ENCODE assay signal across 8 cellular contexts in the genomic region with DNA sequence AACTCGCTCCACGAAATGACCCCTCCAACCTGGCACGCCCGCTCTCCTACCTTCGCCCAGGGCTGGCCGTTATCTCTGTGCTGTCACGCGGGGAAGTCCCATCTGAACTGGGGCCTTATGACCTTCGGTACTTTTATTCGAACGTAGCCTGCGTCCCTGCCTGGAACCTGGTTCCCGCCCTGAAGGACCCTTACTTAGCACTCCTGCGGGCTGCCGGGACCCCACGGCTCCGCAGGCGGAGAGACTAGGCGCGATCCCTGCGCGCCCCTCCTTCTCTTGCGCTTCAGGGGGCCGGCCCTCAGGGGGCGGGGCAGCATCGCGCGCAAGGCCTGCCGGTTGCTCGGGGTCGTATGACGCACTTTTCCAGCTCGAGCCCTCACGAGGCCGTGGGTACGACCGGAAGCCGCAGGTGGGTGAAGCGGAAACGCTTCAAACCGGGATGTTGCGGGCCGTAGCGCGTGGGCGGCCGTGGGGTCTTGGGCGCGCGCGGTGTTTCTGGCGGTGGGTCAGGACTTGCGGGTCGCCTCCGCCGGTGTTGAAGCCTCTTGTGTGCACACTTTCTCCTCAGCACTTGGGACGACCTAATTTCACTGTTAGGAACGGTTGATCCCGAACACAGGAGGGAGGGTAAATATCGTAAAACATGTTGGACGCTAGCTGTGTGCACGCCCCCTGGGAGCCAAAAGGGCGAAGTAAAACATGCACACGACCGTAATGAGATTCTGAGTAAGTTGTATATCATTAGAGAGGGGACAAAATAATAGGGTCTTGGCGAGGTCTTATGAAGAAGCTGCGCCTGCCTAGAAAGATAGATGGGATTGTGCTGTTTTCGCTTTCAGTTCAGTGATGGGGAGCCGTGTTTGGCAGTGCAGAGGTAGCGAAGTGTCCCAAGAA. TPM values are rescaled to one million over a fixed set of nuclear protein-coding genes. Genes with fewer than 3 reads are reported as not detected.
DNase-seq lines count a peak whose midpoint lies in the region; ATAC-seq and TF ChIP-seq lines count a peak whose summit lies in the region.

LIPT1 (plus strand) TSS at position 325 of the 894 bp plus-strand sequence. CDS start 6,991 bp downstream, outside the sequence.
A gene with protein sequence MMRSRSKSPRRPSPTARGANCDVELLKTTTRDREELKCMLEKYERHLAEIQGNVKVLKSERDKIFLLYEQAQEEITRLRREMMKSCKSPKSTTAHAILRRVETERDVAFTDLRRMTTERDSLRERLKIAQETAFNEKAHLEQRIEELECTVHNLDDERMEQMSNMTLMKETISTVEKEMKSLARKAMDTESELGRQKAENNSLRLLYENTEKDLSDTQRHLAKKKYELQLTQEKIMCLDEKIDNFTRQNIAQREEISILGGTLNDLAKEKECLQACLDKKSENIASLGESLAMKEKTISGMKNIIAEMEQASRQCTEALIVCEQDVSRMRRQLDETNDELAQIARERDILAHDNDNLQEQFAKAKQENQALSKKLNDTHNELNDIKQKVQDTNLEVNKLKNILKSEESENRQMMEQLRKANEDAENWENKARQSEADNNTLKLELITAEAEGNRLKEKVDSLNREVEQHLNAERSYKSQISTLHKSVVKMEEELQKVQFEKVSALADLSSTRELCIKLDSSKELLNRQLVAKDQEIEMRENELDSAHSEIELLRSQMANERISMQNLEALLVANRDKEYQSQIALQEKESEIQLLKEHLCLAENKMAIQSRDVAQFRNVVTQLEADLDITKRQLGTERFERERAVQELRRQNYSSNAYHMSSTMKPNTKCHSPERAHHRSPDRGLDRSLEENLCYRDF (minus strand): TSS at position 300 of the 894 bp plus-strand sequence. CDS start 45,503 bp downstream, outside the sequence.

- peaks cover 5% of the 10 kb centered on the region for H3K79me2 ChIP-seq in mammary epithelial cell (ENCODE audit: insufficient read depth, low read length)
- no peaks in the 10 kb centered on the region for H3K79me2 ChIP-seq in smooth muscle cell (ENCODE audit: low read depth)

- TSS peak; percentile 55 for BruUV-seq in mammary epithelial cell (replicated peaks; lab: Mats Ljungman, UMichigan)

- H3K36me3 ChIP-seq in WERI-Rb-1 (no peaks in the 10 kb centered on the region; the same call in none of the 2 replicates), mammary epithelial cell (ENCODE audit: insufficient read depth, low read length) (peaks cover 4% of the 10 kb centered on the region), smooth muscle cell (ENCODE audit: low read depth) (no peaks in the 10 kb centered on the region)

- H3K27ac ChIP-seq in AG04450 (ENCODE audit: low read depth, low read length) = peak within 1 kb of the TSS; percentile 87
- H3K27ac ChIP-seq in WERI-Rb-1 = peak within 1 kb of the TSS; percentile 81
- peak within 1 kb of the TSS; percentile 78 for H3K27ac ChIP-seq in mammary epithelial cell (ENCODE audit: insufficient read depth, low read depth, low read length)
- peak within 1 kb of the TSS; percentile 58 for H3K27ac ChIP-seq in smooth muscle cell (ENCODE audit: low read depth)

- DNase-seq in AG04450 (ENCODE audit: low read depth, low spot score) (peak; percentile 73), NCI-H2171 treated with DMSO at 0.1 percent for 48 hours (lab: John Stamatoyannopoulos, UW) (peak; percentile 92), WERI-Rb-1 (peak; percentile 93), mammary epithelial cell (peak; percentile 89), iPS-NIHi11 (ENCODE audit: low spot score) (peak; percentile 95), smooth muscle cell (lab: John Stamatoyannopoulos, UW; ENCODE audit: unreplicated experiment) (peak; percentile 60)

- POLR2A ChIA-PET in AG04450 (lab: Yijun Ruan, JAX) = interaction anchor here (0.6 to 1.3 kb wide), 3 partner anchors 15 to 181 kb away, joined by 3 read pairs; no protein-coding TSS in a partner anchor

- WGBS in mammary epithelial cell (ENCODE audit: low coverage, missing lambda C conversion rate) = 1% methylated on average over 20 of the region's 70 CpGs
- 2% methylated on average over 68 of the region's 70 CpGs for WGBS in smooth muscle cell (ENCODE audit: low lambda C conversion rate)

- intact Hi-C loops in mammary epithelial cell (cut with micrococcal nuclease) = loop anchor here (1.0 to 10.0 kb wide), 5 partner anchors 14 to 550 kb away; partner anchors contain the start of genes C2orf15, COA5, EIF5B and MITD1

- dilution Hi-C loops in mammary epithelial cell (cut with HindIII; ENCODE audit: low sequenced_read_pairs) = no loop called here

- H3F3A ChIP-seq in smooth muscle cell (ENCODE audit: low read depth) = no peaks in the 10 kb centered on the region

- TF ChIP-seq CTCF in AG04450 (IDR thresholded peaks at IDR 0.05; ENCODE audit: low read depth, low read length) (peak; percentile 34), WERI-Rb-1 (IDR thresholded peaks at IDR 0.05; ENCODE audit: low read depth, low read length) (no peak; the same call in 1 of the 2 replicates), mammary epithelial cell (conservative IDR thresholded peaks at IDR 0.05 in 1 of 2, IDR thresholded peaks at IDR 0.05 in 1 of 2; ENCODE audit: extremely low read depth in 1 of 2, insufficient read depth in 1 of 2, low read depth in 1 of 2, low read length in 2 of 2) (peak in 1 of 2 donors; percentile 24), smooth muscle cell (IDR thresholded peaks at IDR 0.05; ENCODE audit: borderline replicate concordance, insufficient read depth, poor library complexity, severe bottlenecking) (peak; percentile 4)

- H3K4me2 ChIP-seq in mammary epithelial cell (ENCODE audit: insufficient read depth, low read depth, low read length) (peak within 1 kb of the TSS; percentile 85), smooth muscle cell (peak within 1 kb of the TSS; percentile 88)

- peak within 1 kb of the TSS; percentile 98 for H2AFZ ChIP-seq in mammary epithelial cell (ENCODE audit: low read depth, low read length)
- H2AFZ ChIP-seq in smooth muscle cell (ENCODE audit: low read depth) = peak within 1 kb of the TSS; percentile 98

- H3K4me1 ChIP-seq in mammary epithelial cell (ENCODE audit: insufficient read depth, low read length) (peaks cover 11% of the 10 kb centered on the region), smooth muscle cell (ENCODE audit: low read depth) (peaks cover 10% of the 10 kb centered on the region)

- H3K4me3 ChIP-seq in AG04450 (ENCODE audit: low read depth, low read length) (peak within 1 kb of the TSS; percentile 84), WERI-Rb-1 (ENCODE audit: low read depth, low read length) (peak within 1 kb of the TSS; percentile 83), mammary epithelial cell (replicated peaks in 1 of 3; ENCODE audit: insufficient read depth in 1 of 3, low read depth in 2 of 3, low read length in 3 of 3) (peak within 1 kb of the TSS; percentile 75 to 82 (median 78)), smooth muscle cell (peak within 1 kb of the TSS; percentile 83)

- peak; percentile 86 for ATAC-seq in GM18870 (IDR thresholded peaks at IDR 0.05; ENCODE audit: unreplicated experiment)
- peak; percentile 96 for ATAC-seq in HG03108 (IDR thresholded peaks at IDR 0.05; ENCODE audit: unreplicated experiment)

- H3K9me3 ChIP-seq in AG04450 (ENCODE audit: control insufficient read depth, insufficient read depth, low read length) = no peaks in the 10 kb centered on the region
- no peaks in the 10 kb centered on the region for H3K9me3 ChIP-seq in WERI-Rb-1 (ENCODE audit: severe bottlenecking)
- H3K9me3 ChIP-seq in mammary epithelial cell (replicated peaks; ENCODE audit: insufficient read depth, low read length) = no peaks in the 10 kb centered on the region
- H3K9me3 ChIP-seq in smooth muscle cell (replicated peaks; ENCODE audit: low read depth) = no peaks in the 10 kb centered on the region

- peak within 1 kb of the TSS; percentile 82 for H3K9ac ChIP-seq in mammary epithelial cell (ENCODE audit: insufficient read depth, low read length)
- peak within 1 kb of the TSS; percentile 77 for H3K9ac ChIP-seq in smooth muscle cell (ENCODE audit: low read depth)

- CTCF ChIA-PET in AG04450 (lab: Charles Lee) (interaction anchor here (0.6 kb wide), 1 partner anchor 506 kb away, joined by 3 read pairs; no protein-coding TSS in a partner anchor), mammary epithelial cell (lab: Charles Lee; ENCODE audit: low non-redundant PET) (no interaction called here)

- in situ Hi-C loops in mammary epithelial cell (cut with MboI; ENCODE audit: low sequenced_read_pairs in 2 of 2) = loop anchor here in 1 of 2 donors (25.0 kb wide), 1 partner anchor 332 kb away; the partner anchor contains the start of gene REV1

- H3K27me3 ChIP-seq in AG04450 (ENCODE audit: control insufficient read depth, insufficient read depth, low read length) = no peaks in the 10 kb centered on the region
- no peaks in the 10 kb centered on the region for H3K27me3 ChIP-seq in WERI-Rb-1 (ENCODE audit: insufficient read depth, low read depth, severe bottlenecking)
- H3K27me3 ChIP-seq in mammary epithelial cell (ENCODE audit: insufficient read depth, low read length) = no peaks in the 10 kb centered on the region
- no peaks in the 10 kb centered on the region for H3K27me3 ChIP-seq in smooth muscle cell (ENCODE audit: low read depth)

- H4K20me1 ChIP-seq in mammary epithelial cell (ENCODE audit: insufficient read depth, low read length) (no peaks in the 10 kb centered on the region), smooth muscle cell (ENCODE audit: low read depth) (no peaks in the 10 kb centered on the region)

RNA-seq across cellular contexts. Expression of gene LIPT1, which starts in this region (rescaled TPM):
- polyA plus RNA-seq in AG04450 (2011; rRNA removed) (6.0 and 7.3 TPM in 2 replicates), mammary epithelial cell (2.9 TPM), smooth muscle cell (1.9 and 3.0 TPM in 2 replicates)
- polyA minus RNA-seq in AG04450 (2011; rRNA and poly(A)+ RNA removed) = 3.1 and 3.6 TPM in 2 replicates
- total RNA-seq in mammary epithelial cell (1 to 10 TPM; 3.7 to 4.4 TPM), smooth muscle cell (1.5 and 4.7 TPM in 2 replicates)
- not detected for polyA minus RNA-seq in mammary epithelial cell

RNA-seq across cellular contexts. Expression of the second gene that starts in this region (rescaled TPM):
- 1.4 and 1.8 TPM in 2 replicates for polyA plus RNA-seq in AG04450 (2011; rRNA removed)
- 1.2 and 1.7 TPM in 2 replicates for polyA minus RNA-seq in AG04450 (2011; rRNA and poly(A)+ RNA removed)
- 1 to 10 TPM; 5.7 to 6.0 TPM for total RNA-seq in mammary epithelial cell
- polyA plus RNA-seq in mammary epithelial cell = 1.3 TPM
- polyA minus RNA-seq in mammary epithelial cell = 1.4 TPM
- 1.3 and 30.4 TPM in 2 replicates for total RNA-seq in smooth muscle cell
- 1.1 and 3.4 TPM in 2 replicates for polyA plus RNA-seq in smooth muscle cell

Comparison
In these comparisons a context has a peak if more than half of its experiments do, and no peak if none do; other contexts are left out.
1. Peak in every context shown above with its lines: DNase-seq, ATAC-seq, H3K4me3 ChIP-seq and H3K27ac ChIP-seq.